8 cellular contexts compared by ENCODE assay signal in the genomic region with DNA sequence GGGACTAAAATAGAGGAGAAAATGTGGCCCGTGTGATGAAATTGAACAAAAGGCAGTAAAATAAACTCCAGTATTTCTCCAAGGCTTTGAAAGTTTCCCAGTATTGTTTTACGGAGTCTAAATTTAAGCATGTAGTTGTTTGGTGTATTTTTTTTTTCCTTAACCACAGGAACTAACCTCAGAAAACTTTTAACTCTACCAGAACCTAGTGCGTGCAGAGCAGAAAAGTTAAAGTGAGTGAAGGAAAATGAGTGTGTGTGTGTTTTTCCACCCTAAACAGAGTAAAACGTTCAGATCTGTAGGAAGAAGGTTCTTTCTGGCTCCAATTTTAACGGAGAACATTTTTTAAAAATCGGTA. TPM values are rescaled to one million over a fixed set of nuclear protein-coding genes. Genes with fewer than 3 reads are reported as not detected.
DNase-seq lines count a peak whose midpoint lies in the region; ATAC-seq and TF ChIP-seq lines count a peak whose summit lies in the region.

No MANE protein-coding gene starts in this region.

- 0% methylated on average over 4 of the region's 6 CpGs for WGBS in mammary epithelial cell (ENCODE audit: low coverage, missing lambda C conversion rate)

- H3K27ac Mint-ChIP-seq in natural killer cell treated with Interleukin-12 subunit alpha and Interleukin-12 subunit beta and Interleukin-15 and Interleukin-18, amount 100 ng/mL, for 72 hours = no peak overlapping the region
- H3K27ac Mint-ChIP-seq in natural killer cell = no peak overlapping the region

- H3K4me3 ChIP-seq in mammary epithelial cell (replicated peaks in 1 of 3; ENCODE audit: insufficient read depth in 1 of 3, low read depth in 2 of 3, low read length in 3 of 3) (peak overlapping the region; percentile 89 to 97 (median 92)), mononuclear cell (ENCODE audit: low read length) (peak overlapping the region; percentile 47)

- no peaks in the 10 kb centered on the region for H3K36me3 ChIP-seq in mammary epithelial cell (ENCODE audit: insufficient read depth, low read length)

- DNase-seq in natural killer cell treated with Interleukin-12 subunit alpha and Interleukin-12 subunit beta and Interleukin-15 and Interleukin-18, amount 100 ng/mL, for 72 hours (ENCODE audit: low spot score) = no peak
- DNase-seq in natural killer cell (no peak), mammary epithelial cell (peak; percentile 12), putamen (ENCODE audit: low spot score) (no peak), A172 (ENCODE audit: low spot score) (no peak)

- H2AFZ ChIP-seq in mammary epithelial cell (ENCODE audit: low read depth, low read length) = peak overlapping the region; percentile 86

- H3K9me3 Mint-ChIP-seq in natural killer cell treated with Interleukin-12 subunit alpha and Interleukin-12 subunit beta and Interleukin-15 and Interleukin-18, amount 100 ng/mL, for 72 hours = no peaks in the 10 kb centered on the region
- no peaks in the 10 kb centered on the region for H3K9me3 Mint-ChIP-seq in natural killer cell

- BruUV-seq in mammary epithelial cell (replicated peaks; lab: Mats Ljungman, UMichigan) = no TSS peak

- in situ Hi-C loops in mammary epithelial cell (cut with MboI; ENCODE audit: low sequenced_read_pairs in 2 of 2) = no loop called here

- H3K4me1 ChIP-seq in mammary epithelial cell (ENCODE audit: insufficient read depth, low read length) (peaks cover 22% of the 10 kb centered on the region), mononuclear cell (ENCODE audit: insufficient read depth, low read length) (peaks cover 14% of the 10 kb centered on the region)

- peaks cover 32 to 67% of the 10 kb centered on the region in 2 donors for H3K27me3 Mint-ChIP-seq in natural killer cell treated with Interleukin-12 subunit alpha and Interleukin-12 subunit beta and Interleukin-15 and Interleukin-18, amount 100 ng/mL, for 72 hours
- peaks cover 46 to 48% of the 10 kb centered on the region in 2 donors for H3K27me3 Mint-ChIP-seq in natural killer cell (ENCODE audit: low read depth in 2 of 2)

- H3K9me3 ChIP-seq in mammary epithelial cell (replicated peaks; ENCODE audit: insufficient read depth, low read length) (no peaks in the 10 kb centered on the region), mononuclear cell (ENCODE audit: low read depth, low read length) (no peaks in the 10 kb centered on the region)

- peak overlapping the region; percentile 59 for H3K27ac ChIP-seq in mammary epithelial cell (ENCODE audit: insufficient read depth, low read depth, low read length)

- TF ChIP-seq CTCF in natural killer cell (IDR thresholded peaks at IDR 0.05) (no peak), mammary epithelial cell (conservative IDR thresholded peaks at IDR 0.05 in 1 of 2, IDR thresholded peaks at IDR 0.05 in 1 of 2; ENCODE audit: extremely low read depth in 1 of 2, insufficient read depth in 1 of 2, low read depth in 1 of 2, low read length in 2 of 2) (no peak)

- dilution Hi-C loops in mammary epithelial cell (cut with HindIII; ENCODE audit: low sequenced_read_pairs) = no loop called here

- peak overlapping the region; percentile 25 for H3K4me3 Mint-ChIP-seq in natural killer cell treated with Interleukin-12 subunit alpha and Interleukin-12 subunit beta and Interleukin-15 and Interleukin-18, amount 100 ng/mL, for 72 hours
- no peak overlapping the region for H3K4me3 Mint-ChIP-seq in natural killer cell

- H3K36me3 Mint-ChIP-seq in natural killer cell treated with Interleukin-12 subunit alpha and Interleukin-12 subunit beta and Interleukin-15 and Interleukin-18, amount 100 ng/mL, for 72 hours = no peaks in the 10 kb centered on the region
- no peaks in the 10 kb centered on the region for H3K36me3 Mint-ChIP-seq in natural killer cell

- intact Hi-C loops in natural killer cell (cut with micrococcal nuclease) = no loop called here
- intact Hi-C loops in mammary epithelial cell (cut with micrococcal nuclease) = no loop called here

- H3K9ac ChIP-seq in mammary epithelial cell (ENCODE audit: insufficient read depth, low read length) = peak overlapping the region; percentile 81

- no peak for ATAC-seq in natural killer cell treated with Interleukin-12 subunit alpha and Interleukin-12 subunit beta and Interleukin-15 and Interleukin-18, amount 100 ng/mL, for 72 hours
- ATAC-seq in natural killer cell (no peak), HG03432 (IDR thresholded peaks at IDR 0.05; ENCODE audit: unreplicated experiment) (no peak), HG03565 (IDR thresholded peaks at IDR 0.05; ENCODE audit: unreplicated experiment) (no peak)

- H4K20me1 ChIP-seq in mammary epithelial cell (ENCODE audit: insufficient read depth, low read length) = no peaks in the 10 kb centered on the region

- CTCF ChIA-PET in mammary epithelial cell (lab: Charles Lee; ENCODE audit: low non-redundant PET) = no interaction called here

- H3K27me3 ChIP-seq in mammary epithelial cell (ENCODE audit: insufficient read depth, low read length) (no peaks in the 10 kb centered on the region), mononuclear cell (ENCODE audit: insufficient read depth, low read length) (peaks cover 26% of the 10 kb centered on the region)

- H3K4me2 ChIP-seq in mammary epithelial cell (ENCODE audit: insufficient read depth, low read depth, low read length) = peak overlapping the region; percentile 85

- H3K4me1 Mint-ChIP-seq in natural killer cell treated with Interleukin-12 subunit alpha and Interleukin-12 subunit beta and Interleukin-15 and Interleukin-18, amount 100 ng/mL, for 72 hours (ENCODE audit: low read depth in 2 of 2) = peaks cover 4 to 5% of the 10 kb centered on the region in 2 donors
- H3K4me1 Mint-ChIP-seq in natural killer cell = peaks cover 4 to 8% of the 10 kb centered on the region in 2 donors

- peaks cover 62% of the 10 kb centered on the region for H3K79me2 ChIP-seq in mammary epithelial cell (ENCODE audit: insufficient read depth, low read length)

RNA-seq across cellular contexts. Expression of a gene that starts 0.8 kb away (rescaled TPM):
- total RNA-seq in natural killer cell treated with Interleukin-12 subunit alpha and Interleukin-12 subunit beta and Interleukin-15 and Interleukin-18, amount 100 ng/mL, for 72 hours = 1 to 10 TPM in 1 of 2 donors, under 1 TPM in 1; 0.43 to 1.2 TPM
- total RNA-seq in natural killer cell (1 to 10 TPM in 2 of 3 donors, under 1 TPM in 1; 0.70 to 1.9 (median 1.1) TPM), mammary epithelial cell (10 to 100 TPM; 56.3 to 65.7 TPM), mononuclear cell (4.7 TPM)
- 20.4 TPM for polyA plus RNA-seq in mammary epithelial cell
- 18.0 TPM for polyA minus RNA-seq in mammary epithelial cell
- total RNA-seq in A172 (2014; rRNA removed; shearing (Covaris generic)) = 18.5 and 23.8 TPM in 2 replicates
